Comparison of ENCODE assay signal across 7 cellular contexts in genomic region chr19:57849162-57849665, GRCh38. TPM values are rescaled to one million over a fixed set of nuclear protein-coding genes. Genes with fewer than 3 reads are reported as not detected.
DNase-seq lines count a peak whose midpoint lies in the region; ATAC-seq and TF ChIP-seq lines count a peak whose summit lies in the region.
"Not testable (repeated sequence)": the region's sequence is repeated elsewhere in the genome, so short reads cannot be mapped to it uniquely, and the experiment has no call there.

No MANE protein-coding gene starts in this region.

- H3K27ac ChIP-seq in IMR-90 (ENCODE audit: insufficient read depth, low read length); trophoblast cell (ENCODE audit: low read depth, low read length): not testable (repeated sequence)

- H3K4me3 Mint-ChIP-seq in activated B cell treated with CpG ODN at 0.5 μM for 24 hours (peak overlapping the region; percentile 95), immature natural killer cell (peak overlapping the region; percentile 29 to 97 (median 93))

- not testable (repeated sequence) for H3K9me1 ChIP-seq in IMR-90 (ENCODE audit: insufficient read depth, low read length)

- ATAC-seq in GM18873 (IDR thresholded peaks at IDR 0.05; ENCODE audit: low FRiP score, unreplicated experiment), result peak; percentile 3
- ATAC-seq in HG02588 (IDR thresholded peaks at IDR 0.05; ENCODE audit: unreplicated experiment), result peak; percentile 28
- peak; percentile 25 for ATAC-seq in IMR-90 (ENCODE audit: low read depth)
- not testable (repeated sequence) for ATAC-seq in activated B cell treated with CpG ODN at 0.5 μM for 24 hours (ENCODE audit: low read depth)

- peak overlapping the region; percentile 93 for H3K27ac Mint-ChIP-seq in activated B cell treated with CpG ODN at 0.5 μM for 24 hours
- peak overlapping the region; percentile 94 to 98 (median 96) for H3K27ac Mint-ChIP-seq in immature natural killer cell

- not testable (repeated sequence) for H3K27me3 ChIP-seq in IMR-90 (ENCODE audit: control insufficient read depth, insufficient read depth, low read length); trophoblast cell (ENCODE audit: insufficient read depth, low read length)

- POLR2A ChIA-PET in IMR-90 (lab: Charles Lee; ENCODE audit: unreplicated experiment), result not testable (repeated sequence)
- POLR2A ChIA-PET in activated B cell treated with CpG ODN at 0.5 μM for 24 hours (lab: Charles Lee), result interaction anchor here (0.6 to 2.2 kb wide), 7 partner anchors 30 to 460 kb away, joined by 3 to 12 read pairs (median 7); partner anchors contain the start of genes ZNF417, ZNF548, ZNF552 and ZNF606

- TF ChIP-seq CTCF in IMR-90 (conservative IDR thresholded peaks at IDR 0.05; ENCODE audit: low read depth, low read length); activated B cell treated with CpG ODN at 0.5 μM for 24 hours (IDR thresholded peaks at IDR 0.05): not testable (repeated sequence)

- H3K36me3 ChIP-seq in IMR-90 (ENCODE audit: control insufficient read depth, insufficient read depth, low read length), result peaks cover 19% of the 10 kb centered on the region
- H3K36me3 ChIP-seq in trophoblast cell (ENCODE audit: control insufficient read depth in 1 of 2, insufficient read depth in 2 of 2, low read length in 2 of 2), result peaks cover 13 to 18% of the 10 kb centered on the region in 2 experiments

- H2AK5ac ChIP-seq in IMR-90 (ENCODE audit: low read depth, low read length); trophoblast cell (ENCODE audit: low read length): not testable (repeated sequence)

- H3K4me1 Mint-ChIP-seq in activated B cell treated with CpG ODN at 0.5 μM for 24 hours (peaks cover 24% of the 10 kb centered on the region), immature natural killer cell (peaks cover 36 to 37% of the 10 kb centered on the region in 2 donors)

- H3K36me3 Mint-ChIP-seq in activated B cell treated with CpG ODN at 0.5 μM for 24 hours (ENCODE audit: low read depth), result peaks cover 32% of the 10 kb centered on the region
- H3K36me3 Mint-ChIP-seq in immature natural killer cell, result peaks cover 12 to 14% (median 12%) of the 10 kb centered on the region in 3 donors

- H2BK12ac ChIP-seq in trophoblast cell (ENCODE audit: low read length), result not testable (repeated sequence)

- H2BK15ac ChIP-seq in IMR-90 (ENCODE audit: low read depth, low read length), result not testable (repeated sequence)

- intact Hi-C loops in IMR-90 (cut with micrococcal nuclease), result not testable (repeated sequence)
- intact Hi-C loops in activated B cell treated with CpG ODN at 0.5 μM for 24 hours (cut with micrococcal nuclease), result loop anchor here (1.0 kb wide), 1 partner anchor 306 kb away; no protein-coding TSS in a partner anchor

- H3K27me3 Mint-ChIP-seq in activated B cell treated with CpG ODN at 0.5 μM for 24 hours; immature natural killer cell (ENCODE audit: low read depth in 3 of 3): not testable (repeated sequence)

- not testable (repeated sequence) for H4K5ac ChIP-seq in IMR-90 (ENCODE audit: low read depth, low read length)

- not testable (repeated sequence) for H3K4me2 ChIP-seq in IMR-90 (ENCODE audit: low read depth, low read length)
- peak overlapping the region; percentile 39 for H3K4me2 ChIP-seq in trophoblast cell (ENCODE audit: low read length)

- no CpG with 5 or more reads among the region's 2 CpGs for WGBS in IMR-90 (ENCODE audit: extremely low coverage in 2 of 2, insufficient read length in 1 of 2), 2 experiments
- WGBS in trophoblast cell (ENCODE audit: extremely low coverage, insufficient coverage, insufficient read length), result no CpG with 5 or more reads among the region's 2 CpGs

- TF ChIP-seq RAD21 in IMR-90 (IDR thresholded peaks at IDR 0.05; ENCODE audit: low read length), result not testable (repeated sequence)

- H4K91ac ChIP-seq in IMR-90 (ENCODE audit: insufficient read depth, low read depth, low read length); trophoblast cell (ENCODE audit: low read depth, low read length): not testable (repeated sequence)

- in situ Hi-C loops in IMR-90 (cut with MboI; ENCODE audit: low sequenced_read_pairs), result not testable (repeated sequence)

- not testable (repeated sequence) for H3K9ac ChIP-seq in IMR-90 (ENCODE audit: low read depth, low read length); trophoblast cell (ENCODE audit: low read length)

- peaks cover 31% of the 10 kb centered on the region for H4K20me1 ChIP-seq in IMR-90 (ENCODE audit: insufficient read depth, low read length)

- not testable (repeated sequence) for H2AK9ac ChIP-seq in IMR-90 (replicated peaks; ENCODE audit: low read depth, low read length, poor library complexity)

- not testable (repeated sequence) for H3K18ac ChIP-seq in IMR-90 (ENCODE audit: low read depth, low read length); trophoblast cell (ENCODE audit: low read length)

- not testable (repeated sequence) for H3K14ac ChIP-seq in IMR-90 (replicated peaks; ENCODE audit: low read depth, low read length); trophoblast cell (ENCODE audit: low read length)

- H2BK5ac ChIP-seq in IMR-90 (ENCODE audit: low read depth, low read length, poor library complexity, severe bottlenecking); trophoblast cell (ENCODE audit: low read depth, low read length, poor library complexity): not testable (repeated sequence)

- H3K4ac ChIP-seq in IMR-90 (ENCODE audit: low read depth, low read length); trophoblast cell (ENCODE audit: low read depth, low read length): not testable (repeated sequence)

- not testable (repeated sequence) for H4K8ac ChIP-seq in IMR-90 (ENCODE audit: low read depth in 2 of 2, low read length in 2 of 2); trophoblast cell (ENCODE audit: low read depth, low read length)

- not testable (repeated sequence) for H3K4me1 ChIP-seq in IMR-90 (ENCODE audit: control insufficient read depth, insufficient read depth, low read length); trophoblast cell (ENCODE audit: control insufficient read depth in 1 of 2, insufficient read depth in 2 of 2, low read length in 2 of 2)

- H3K79me1 ChIP-seq in IMR-90 (ENCODE audit: low read depth in 1 of 2, low read length in 2 of 2), result peaks cover 24 to 70% of the 10 kb centered on the region in 2 experiments
- not testable (repeated sequence) for H3K79me1 ChIP-seq in trophoblast cell (ENCODE audit: low read length)

- H3K9me3 Mint-ChIP-seq in activated B cell treated with CpG ODN at 0.5 μM for 24 hours, immature natural killer cell: not testable (repeated sequence)

- DNase-seq in IMR-90, activated B cell treated with CpG ODN at 0.5 μM for 24 hours, immature natural killer cell, trophoblast cell: not testable (repeated sequence)
- peak; percentile 40 for DNase-seq in cerebellar cortex (ENCODE audit: low spot score)

- not testable (repeated sequence) for H4K12ac ChIP-seq in trophoblast cell (ENCODE audit: low read depth, low read length)

- H2BK120ac ChIP-seq in IMR-90 (ENCODE audit: low read depth, low read length); trophoblast cell (ENCODE audit: insufficient read depth, low read length, poor library complexity): not testable (repeated sequence)

- CTCF ChIA-PET in IMR-90 (lab: Yijun Ruan, JAX); activated B cell treated with CpG ODN at 0.5 μM for 24 hours (lab: Charles Lee): not testable (repeated sequence)

- not testable (repeated sequence) for H3K9me3 ChIP-seq in IMR-90 (ENCODE audit: control insufficient read depth, insufficient read depth, low read length); trophoblast cell (ENCODE audit: insufficient read depth, low read depth, low read length)

- TF ChIP-seq POLR2A in IMR-90 (IDR thresholded peaks at IDR 0.05; ENCODE audit: low read depth, low read length), result not testable (repeated sequence)

- H2AFZ ChIP-seq in IMR-90 (replicated peaks; ENCODE audit: low read length, poor library complexity); trophoblast cell (ENCODE audit: insufficient read depth, low read length, poor library complexity): not testable (repeated sequence)

- not testable (repeated sequence) for H3K4me3 ChIP-seq in IMR-90 (ENCODE audit: insufficient read depth, low read depth, low read length); trophoblast cell (ENCODE audit: low read depth, low read length)

- not testable (repeated sequence) for H3K23ac ChIP-seq in IMR-90 (ENCODE audit: low read depth, low read length); trophoblast cell (ENCODE audit: low read length)

- not testable (repeated sequence) for H3K56ac ChIP-seq in IMR-90 (ENCODE audit: extremely low read depth, insufficient read depth, low read length)

- H2BK20ac ChIP-seq in IMR-90 (ENCODE audit: low read depth, low read length), result not testable (repeated sequence)

- BruUV-seq in IMR-90 (replicated peaks; lab: Mats Ljungman, UMichigan), result not testable (repeated sequence)

- H3K79me2 ChIP-seq in trophoblast cell (ENCODE audit: control insufficient read depth, insufficient read depth, low read length, poor library complexity), result not testable (repeated sequence)

- dilution Hi-C loops in IMR-90 (cut with HindIII; ENCODE audit: low sequenced_read_pairs, unreplicated experiment), result not testable (repeated sequence)

RNA-seq across cellular contexts. Expression of gene ZNF587, which starts 0.4 kb away (rescaled TPM):
- total RNA-seq in IMR-90 (2012; rRNA removed) (32.5 and 43.7 TPM in 2 replicates), activated B cell treated with CpG ODN at 0.5 μM for 24 hours (44.0 and 61.1 TPM in 2 replicates)
- polyA plus RNA-seq in IMR-90 (2012; rRNA removed) (11.2 and 14.0 TPM in 2 replicates), immature natural killer cell (1 to 10 TPM in 2 of 3 donors, not detected in 1; 1.9 to 8.1 TPM)
- 3.0 and 3.8 TPM in 2 replicates for polyA plus RNA-seq in IMR-90 (2012; cell fraction: cytosol; rRNA removed)
- 20.5 and 55.5 TPM in 2 replicates for polyA plus RNA-seq in IMR-90 (2012; cell fraction: nucleus; rRNA removed; ENCODE audit: low replicate concordance)
- polyA plus RNA-seq in trophoblast cell (2013), result 18.5 and 19.9 TPM in 2 replicates

RNA-seq across cellular contexts. Expression of gene ZNF587B, which starts 19.1 kb away (rescaled TPM):
- total RNA-seq in IMR-90 (2012; rRNA removed) (32.2 and 33.9 TPM in 2 replicates), activated B cell treated with CpG ODN at 0.5 μM for 24 hours (29.3 and 35.0 TPM in 2 replicates)
- polyA plus RNA-seq in IMR-90 (2012; rRNA removed) (2.5 and 3.7 TPM in 2 replicates), immature natural killer cell (1 to 10 TPM in 2 of 3 donors, not detected in 1; 1.3 to 1.4 TPM)
- polyA plus RNA-seq in IMR-90 (2012; cell fraction: cytosol; rRNA removed), result 0.56 and 1.5 TPM in 2 replicates
- polyA plus RNA-seq in IMR-90 (2012; cell fraction: nucleus; rRNA removed; ENCODE audit: low replicate concordance), result 3.7 and 20.2 TPM in 2 replicates
- 7.5 and 8.0 TPM in 2 replicates for polyA plus RNA-seq in trophoblast cell (2013)

RNA-seq across cellular contexts. Expression of gene ZNF552, which starts 34.5 kb away (rescaled TPM):
- total RNA-seq in IMR-90 (2012; rRNA removed) (4.7 and 5.0 TPM in 2 replicates), activated B cell treated with CpG ODN at 0.5 μM for 24 hours (13.9 and 15.6 TPM in 2 replicates)
- polyA plus RNA-seq in IMR-90 (2012; rRNA removed) (1.8 and 2.8 TPM in 2 replicates), immature natural killer cell (1 to 10 TPM; 4.4 to 6.7 (median 5.2) TPM)
- 0.87 and 1.1 TPM in 2 replicates for polyA plus RNA-seq in IMR-90 (2012; cell fraction: cytosol; rRNA removed)
- 4.2 and 4.3 TPM in 2 replicates for polyA plus RNA-seq in IMR-90 (2012; cell fraction: nucleus; rRNA removed; ENCODE audit: low replicate concordance)
- 12.1 and 12.7 TPM in 2 replicates for polyA plus RNA-seq in trophoblast cell (2013)

RNA-seq across cellular contexts. Expression of gene ZNF814, which starts 39.6 kb away (rescaled TPM):
- total RNA-seq in IMR-90 (2012; rRNA removed) (5.9 and 6.9 TPM in 2 replicates), activated B cell treated with CpG ODN at 0.5 μM for 24 hours (64.7 and 84.0 TPM in 2 replicates)
- polyA plus RNA-seq in IMR-90 (2012; rRNA removed) (3.9 and 4.5 TPM in 2 replicates), immature natural killer cell (10 to 100 TPM; 11.8 to 26.7 (median 14.8) TPM)
- polyA plus RNA-seq in IMR-90 (2012; cell fraction: cytosol; rRNA removed), result 5.5 and 12.6 TPM in 2 replicates
- 5.4 and 9.3 TPM in 2 replicates for polyA plus RNA-seq in IMR-90 (2012; cell fraction: nucleus; rRNA removed; ENCODE audit: low replicate concordance)
- 18.9 and 19.3 TPM in 2 replicates for polyA plus RNA-seq in trophoblast cell (2013)
